Comparison of ENCODE assay signal across 16 cellular contexts in genomic region chr17:49473900-49474751, GRCh38. TPM values are rescaled to one million over a fixed set of nuclear protein-coding genes. Genes with fewer than 3 reads are reported as not detected.
DNase-seq lines count a peak whose midpoint lies in the region; ATAC-seq and TF ChIP-seq lines count a peak whose summit lies in the region.
"Had no signal": no experiment of that assay in that cellular context is flagged by ENCODE, and none has a peak within 500 bp of the region (broad histone marks: within the 10 kb centered on the region; RNA-seq: fewer than 3 reads in every experiment).

No MANE protein-coding gene starts in this region.

- H3K9me3 Mint-ChIP-seq in glutamatergic neuron (ENCODE audit: unreplicated experiment) = peaks cover 13% of the 10 kb centered on the region
- peaks cover 10% of the 10 kb centered on the region for H3K9me3 Mint-ChIP-seq in activated CD8-positive, alpha-beta T cell treated with anti-CD3 and anti-CD28 coated beads for 36 hours
- H3K9me3 Mint-ChIP-seq: GM23338 had no signal

- H3K9me3 ChIP-seq in mucosa of descending colon = no peaks in the 10 kb centered on the region

- in situ Hi-C loops in GM13977 (cut with MboI; ENCODE audit: low pct_unique_long_range_greater_than_20kb, low sequenced_read_pairs, unreplicated experiment) = no loop called here

- CTCF ChIA-PET in GM10248 (lab: Yijun Ruan, JAX) = interaction anchor here (1.0 to 1.7 kb wide), 3 partner anchors 10 to 82 kb away, joined by 3 to 7 read pairs (median 4); no protein-coding TSS in a partner anchor
- CTCF ChIA-PET in activated CD8-positive, alpha-beta T cell treated with anti-CD3 and anti-CD28 coated beads for 36 hours (lab: Charles Lee) = interaction anchor here (1.2 to 1.9 kb wide), 3 partner anchors 13 to 82 kb away, joined by 3 to 7 read pairs (median 7); no protein-coding TSS in a partner anchor

- H3K36me3 ChIP-seq in mucosa of descending colon (ENCODE audit: low read depth) = no peaks in the 10 kb centered on the region

- ATAC-seq in mucosa of descending colon (peak; percentile 89), GM19328 (IDR thresholded peaks at IDR 0.05; ENCODE audit: unreplicated experiment) (no peak)
- no peak for ATAC-seq in activated CD8-positive, alpha-beta T cell treated with anti-CD3 and anti-CD28 coated beads for 36 hours
- ATAC-seq: A549, GM23338, K562 had no signal

- peak; percentile 40 for DNase-seq in GM10248 (ENCODE audit: extremely low spot score)
- peak; percentile 70 for DNase-seq in GM13977 (ENCODE audit: low spot score)
- no peak for DNase-seq in glutamatergic neuron
- DNase-seq in mucosa of descending colon = peak in 1 of 3 donors; percentile 15
- no peak for DNase-seq in erythroblast (lab: John Stamatoyannopoulos, UW)
- no peak for DNase-seq in OCI-M2 (lab: John Stamatoyannopoulos, UW; ENCODE audit: unreplicated experiment)
- no peak for DNase-seq in activated CD8-positive, alpha-beta T cell treated with anti-CD3 and anti-CD28 coated beads for 36 hours
- DNase-seq: AML-193; Caco-2; CD4-positive, alpha-beta T cell; HCEC 1CT; IMR-90 had no signal

- H3K4me3 ChIP-seq in mucosa of descending colon = no peak overlapping the region
- H3K4me3 ChIP-seq: A549, GM23338, K562 had no signal

- H3K27me3 Mint-ChIP-seq in glutamatergic neuron (ENCODE audit: unreplicated experiment) = peaks cover 10% of the 10 kb centered on the region
- H3K27me3 Mint-ChIP-seq in activated CD8-positive, alpha-beta T cell treated with anti-CD3 and anti-CD28 coated beads for 36 hours = peaks cover 55% of the 10 kb centered on the region

- peaks cover 3% of the 10 kb centered on the region for H3K4me1 ChIP-seq in mucosa of descending colon (ENCODE audit: low read depth)
- H3K4me1 ChIP-seq: A549, Caco-2 had no signal

- H3K4me1 Mint-ChIP-seq in glutamatergic neuron (ENCODE audit: low read depth, unreplicated experiment) = peaks cover 19% of the 10 kb centered on the region
- no peaks in the 10 kb centered on the region for H3K4me1 Mint-ChIP-seq in activated CD8-positive, alpha-beta T cell treated with anti-CD3 and anti-CD28 coated beads for 36 hours (ENCODE audit: low read depth)

- TF ChIP-seq CTCF in GM10248 (IDR thresholded peaks at IDR 0.05; ENCODE audit: control extremely low read depth, extremely low read depth, low read depth, missing control alignments) = no peak
- TF ChIP-seq CTCF in GM13977 (IDR thresholded peaks at IDR 0.05; ENCODE audit: extremely low read depth, insufficient read depth, missing control alignments) = no peak
- no peak for TF ChIP-seq CTCF in glutamatergic neuron (IDR thresholded peaks at IDR 0.05; ENCODE audit: partially characterized antibody, unreplicated experiment)
- no peak for TF ChIP-seq CTCF in mucosa of descending colon (IDR thresholded peaks at IDR 0.05)
- no peak for TF ChIP-seq CTCF in activated CD8-positive, alpha-beta T cell treated with anti-CD3 and anti-CD28 coated beads for 36 hours (IDR thresholded peaks at IDR 0.05)

- H3K4me3 Mint-ChIP-seq in glutamatergic neuron (ENCODE audit: unreplicated experiment) = peak overlapping the region; percentile 14
- H3K4me3 Mint-ChIP-seq in activated CD8-positive, alpha-beta T cell treated with anti-CD3 and anti-CD28 coated beads for 36 hours = no peak overlapping the region
- H3K4me3 Mint-ChIP-seq: CD4-positive, alpha-beta T cell; GM23338 had no signal

- POLR2A ChIA-PET in GM10248 (lab: Yijun Ruan, JAX) = no interaction called here
- POLR2A ChIA-PET in activated CD8-positive, alpha-beta T cell treated with anti-CD3 and anti-CD28 coated beads for 36 hours (lab: Charles Lee) = no interaction called here

- no peak for TF ChIP-seq POLR2A in erythroblast (IDR thresholded peaks at IDR 0.05; ENCODE audit: low read length)

- intact Hi-C loops in mucosa of descending colon (cut with DNase I, micrococcal nuclease) = no loop called here
- intact Hi-C loops in activated CD8-positive, alpha-beta T cell treated with anti-CD3 and anti-CD28 coated beads for 36 hours (cut with micrococcal nuclease) = no loop called here

- H3K27ac Mint-ChIP-seq in glutamatergic neuron (ENCODE audit: unreplicated experiment) = no peak overlapping the region
- H3K27ac Mint-ChIP-seq in activated CD8-positive, alpha-beta T cell treated with anti-CD3 and anti-CD28 coated beads for 36 hours = no peak overlapping the region
- H3K27ac Mint-ChIP-seq: CD4-positive, alpha-beta T cell; GM23338 had no signal

- no peaks in the 10 kb centered on the region for H3K36me3 Mint-ChIP-seq in glutamatergic neuron (ENCODE audit: unreplicated experiment)
- H3K36me3 Mint-ChIP-seq in activated CD8-positive, alpha-beta T cell treated with anti-CD3 and anti-CD28 coated beads for 36 hours (ENCODE audit: low read depth) = peaks cover 1% of the 10 kb centered on the region

RNA-seq across cellular contexts. Expression of gene NGFR, which starts 21.0 kb away (rescaled TPM):
- total RNA-seq in glutamatergic neuron (ENCODE audit: unreplicated experiment) (131 TPM), mucosa of descending colon (10 to 100 TPM in 1 of 3 donors, 1 to 10 TPM in 2; 1.0 to 11.9 (median 2.0) TPM)
- total RNA-seq in activated CD8-positive, alpha-beta T cell treated with anti-CD3 and anti-CD28 coated beads for 36 hours = under 1 TPM in 1 of 2 experiments, not detected in 1; 0.09 TPM

RNA-seq across cellular contexts. Expression of gene PHB1, which starts 59.4 kb away (rescaled TPM):
- total RNA-seq in glutamatergic neuron (ENCODE audit: unreplicated experiment) (134 TPM), mucosa of descending colon (100 to 1,000 TPM; 173 to 227 (median 216) TPM)
- 100 to 1,000 TPM; 363 to 381 TPM for total RNA-seq in activated CD8-positive, alpha-beta T cell treated with anti-CD3 and anti-CD28 coated beads for 36 hours

Comparison
In these comparisons a context has a peak if more than half of its experiments do, and no peak if none do; other contexts are left out.
1. DNase-seq: peak in GM10248 (single experiment) and GM13977 (single experiment); none in glutamatergic neuron (single experiment), erythroblast (0 of 2), OCI-M2 (single experiment) and activated CD8-positive, alpha-beta T cell treated with anti-CD3 and anti-CD28 coated beads for 36 hours (single experiment).
2. RNA of gene NGFR, which starts 21.0 kb away (total RNA-seq): 131 TPM in glutamatergic neuron (single experiment); 1.0 to 11.9 TPM in mucosa of descending colon and 0.09 TPM in activated CD8-positive, alpha-beta T cell treated with anti-CD3 and anti-CD28 coated beads for 36 hours; every median in the first group is over 10 times any median in the second.